In genomic region chr9:75358837-75359236, GRCh38 we compare ENCODE assay signal across 26 cellular contexts.
"Had no signal": no experiment of that assay in that cellular context is flagged by ENCODE, and none has a peak within 500 bp of the region (broad histone marks: within the 10 kb centered on the region; RNA-seq: fewer than 3 reads in every experiment).

No MANE protein-coding gene starts in this region.

- FAIRE-seq: endothelial cell of umbilical vein, keratinocyte had no signal

- DNase-seq: colonic mucosa; dermis blood vessel endothelial cell; erythroblast; foreskin melanocyte; heart left ventricle; hippocampal formation; immature natural killer cell; left ventricle myocardium inferior; lower lobe of right lung; midbrain; naive B cell; psoas muscle; retina; right lobe of liver; stimulated activated CD4-positive, alpha-beta T cell treated with anti-CD3 and anti-CD28 coated beads, Interleukin-4, amount 100 ng/mL, for 1 hour; stimulated activated CD8-positive, alpha-beta memory T cell treated with anti-CD3 and anti-CD28 coated beads, Interleukin-4, amount 100 ng/mL, for 48 hours; stimulated activated naive CD8-positive, alpha-beta T cell treated with anti-CD3 and anti-CD28 coated beads, Interleukin-15, Interleukin-2, amounts not matched to agents 100 U/mL and 50 U/mL, for 24 hours; thyroid gland; upper lobe of left lung; uterus had no signal

- H3K27me3 ChIP-seq: colonic mucosa, heart left ventricle, right lobe of liver, suprapubic skin, thyroid gland, upper lobe of left lung, uterus had no signal

- H3K27ac ChIP-seq: colonic mucosa, heart left ventricle, left ventricle myocardium inferior, lower lobe of right lung, psoas muscle, right lobe of liver, suprapubic skin, thyroid gland, upper lobe of left lung, uterus had no signal

- H3K9me3 ChIP-seq: colonic mucosa, psoas muscle, right lobe of liver, thyroid gland, uterus had no signal

- H3K4me1 Mint-ChIP-seq: immature natural killer cell; memory B cell; naive B cell; nephron; stimulated activated effector memory CD8-positive, alpha-beta T cell treated with anti-CD3 and anti-CD28 coated beads, Interleukin-12 subunit alpha, Interleukin-12 subunit beta, amount 100 ng/mL, for 72 hours had no signal

- H3K27me3 Mint-ChIP-seq: memory B cell, naive B cell had no signal

- H3K4me3 ChIP-seq: colonic mucosa, heart left ventricle, left ventricle myocardium inferior, lower lobe of right lung, psoas muscle, right lobe of liver, suprapubic skin, thyroid gland, upper lobe of left lung, uterus had no signal

- H3K36me3 Mint-ChIP-seq: memory B cell; stimulated activated effector memory CD8-positive, alpha-beta T cell treated with anti-CD3 and anti-CD28 coated beads, Interleukin-12 subunit alpha, Interleukin-12 subunit beta, amount 100 ng/mL, for 72 hours had no signal

- ATAC-seq: heart left ventricle; lower lobe of right lung; psoas muscle; right lobe of liver; stimulated activated effector memory CD8-positive, alpha-beta T cell treated with anti-CD3 and anti-CD28 coated beads, Interleukin-12 subunit alpha, Interleukin-12 subunit beta, amount 100 ng/mL, for 72 hours; stimulated activated naive CD8-positive, alpha-beta T cell treated with anti-CD3 and anti-CD28 coated beads, Interleukin-15, Interleukin-2, amounts not matched to agents 100 U/mL and 50 U/mL, for 24 hours had no signal

- H3K27ac Mint-ChIP-seq: immature natural killer cell; memory B cell; naive B cell; nephron; stimulated activated effector memory CD8-positive, alpha-beta T cell treated with anti-CD3 and anti-CD28 coated beads, Interleukin-12 subunit alpha, Interleukin-12 subunit beta, amount 100 ng/mL, for 72 hours had no signal

- H3K4me3 Mint-ChIP-seq: immature natural killer cell; memory B cell; naive B cell; nephron; stimulated activated effector memory CD8-positive, alpha-beta T cell treated with anti-CD3 and anti-CD28 coated beads, Interleukin-12 subunit alpha, Interleukin-12 subunit beta, amount 100 ng/mL, for 72 hours had no signal

- H3K4me1 ChIP-seq: colonic mucosa, heart left ventricle, left ventricle myocardium inferior, lower lobe of right lung, psoas muscle, right lobe of liver, suprapubic skin, thyroid gland, upper lobe of left lung, uterus had no signal

- H3K36me3 ChIP-seq: colonic mucosa, heart left ventricle, left ventricle myocardium inferior, lower lobe of right lung, right lobe of liver, suprapubic skin, thyroid gland, upper lobe of left lung, uterus had no signal
